In genomic region chr3:128313181-128313725, GRCh38 we compare ENCODE assay signal across 29 cellular contexts.
DNase-seq lines count a peak whose midpoint lies in the region; ATAC-seq, FAIRE-seq and TF ChIP-seq lines count a peak whose summit lies in the region.
"Had no signal": no experiment of that assay in that cellular context is flagged by ENCODE, and none has a peak within 500 bp of the region (broad histone marks: within the 10 kb centered on the region; RNA-seq: fewer than 3 reads in every experiment).

No MANE protein-coding gene starts in this region.

- no peak overlapping the region for H3K4me3 Mint-ChIP-seq in activated CD8-positive, alpha-beta T cell treated with anti-CD3 and anti-CD28 coated beads, Interleukin-2, amount 10 ng/mL, durations not matched to agents 7 days and 5 days
- no peak overlapping the region for H3K4me3 Mint-ChIP-seq in activated CD8-positive, alpha-beta T cell treated with anti-CD3 and anti-CD28 coated beads for 36 hours
- H3K4me3 Mint-ChIP-seq: activated CD4-positive, alpha-beta T cell treated with anti-CD3 and anti-CD28 coated beads, Interleukin-2, amount 10 ng/mL, durations not matched to agents 24 days and 14 days; activated naive CD8-positive, alpha-beta T cell treated with anti-CD3 and anti-CD28 coated beads, Interleukin-2, amount 10 ng/mL, durations not matched to agents 7 days and 5 days; immature natural killer cell; naive B cell; stimulated activated naive B cell treated with anti-CD40 and anti-IgM and Interleukin-4, amounts not matched to agents 10 μg/mL and 1 μg/mL and 100 μg/mL, for 72 hours; WTC11 had no signal

- H3K27ac Mint-ChIP-seq in activated CD8-positive, alpha-beta T cell treated with anti-CD3 and anti-CD28 coated beads, Interleukin-2, amount 10 ng/mL, durations not matched to agents 7 days and 5 days = peak overlapping the region; percentile 36
- H3K27ac Mint-ChIP-seq in activated CD8-positive, alpha-beta T cell treated with anti-CD3 and anti-CD28 coated beads for 36 hours = no peak overlapping the region
- H3K27ac Mint-ChIP-seq: activated CD4-positive, alpha-beta T cell treated with anti-CD3 and anti-CD28 coated beads, Interleukin-2, amount 10 ng/mL, durations not matched to agents 24 days and 14 days; activated naive CD8-positive, alpha-beta T cell treated with anti-CD3 and anti-CD28 coated beads, Interleukin-2, amount 10 ng/mL, durations not matched to agents 7 days and 5 days; naive B cell; stimulated activated naive B cell treated with anti-CD40 and anti-IgM and Interleukin-4, amounts not matched to agents 10 μg/mL and 1 μg/mL and 100 μg/mL, for 72 hours; WTC11 had no signal

- H3K27ac ChIP-seq in KOPT-K1 (ENCODE audit: low read depth, low read length, poor library complexity, severe bottlenecking) (peak overlapping the region; percentile 90), kidney (ENCODE audit: low read depth in 2 of 2, low read length in 2 of 2) (no peak overlapping the region)
- H3K27ac ChIP-seq: C4-2B, GM23248, SJSA1, skin epidermis, upper lobe of right lung had no signal

- DNase-seq in activated CD8-positive, alpha-beta T cell treated with anti-CD3 and anti-CD28 coated beads, Interleukin-2, amount 10 ng/mL, durations not matched to agents 7 days and 5 days = peak; percentile 12
- DNase-seq in activated CD8-positive, alpha-beta T cell treated with anti-CD3 and anti-CD28 coated beads for 36 hours = no peak
- DNase-seq in left lobe of liver (ENCODE audit: low spot score) = peak; percentile 37
- peak; percentile 24 for DNase-seq in pons (ENCODE audit: low spot score)
- no peak for DNase-seq in kidney
- DNase-seq in effector CD4-positive, alpha-beta T cell = no peak
- DNase-seq: 8988T; activated CD4-positive, alpha-beta T cell treated with anti-CD3 and anti-CD28 coated beads, Interleukin-2, amount 10 ng/mL, durations not matched to agents 24 days and 14 days; activated gamma-delta T cell; activated naive CD8-positive, alpha-beta T cell treated with anti-CD3 and anti-CD28 coated beads, Interleukin-2, amount 10 ng/mL, durations not matched to agents 7 days and 5 days; aorta; DMS79; effector memory CD4-positive, alpha-beta T cell; GDM1; GM23248; immature natural killer cell; naive B cell; NCI-H1048; NCI-H187; NCI-H82; nucleus accumbens; stimulated activated naive B cell treated with anti-CD40 and anti-IgM and Interleukin-4, amounts not matched to agents 10 μg/mL and 1 μg/mL and 100 μg/mL, for 72 hours; upper lobe of right lung had no signal

- H3K36me3 ChIP-seq in KOPT-K1 (ENCODE audit: insufficient read depth, low read length) (peaks cover 18% of the 10 kb centered on the region; the same call in 1 of the 2 replicates), kidney (ENCODE audit: control insufficient read depth in 1 of 2, insufficient read depth in 2 of 2, low read length in 2 of 2) (no peaks in the 10 kb centered on the region)
- H3K36me3 ChIP-seq: SJSA1, upper lobe of right lung had no signal

- no peak overlapping the region for H3K9ac ChIP-seq in kidney (ENCODE audit: low read length in 2 of 2)
- H3K9ac ChIP-seq: GM23248 had no signal

- intact Hi-C loops in activated CD8-positive, alpha-beta T cell treated with anti-CD3 and anti-CD28 coated beads for 36 hours (cut with micrococcal nuclease) = no loop called here
- intact Hi-C loops in kidney (cut with DNase I) = no loop called here

- peaks cover 2% of the 10 kb centered on the region for H3K36me3 Mint-ChIP-seq in activated CD8-positive, alpha-beta T cell treated with anti-CD3 and anti-CD28 coated beads, Interleukin-2, amount 10 ng/mL, durations not matched to agents 7 days and 5 days (ENCODE audit: low read depth)
- peaks cover 14% of the 10 kb centered on the region for H3K36me3 Mint-ChIP-seq in activated CD8-positive, alpha-beta T cell treated with anti-CD3 and anti-CD28 coated beads for 36 hours (ENCODE audit: low read depth)
- H3K36me3 Mint-ChIP-seq: WTC11 had no signal

- no peak for ATAC-seq in activated CD8-positive, alpha-beta T cell treated with anti-CD3 and anti-CD28 coated beads, Interleukin-2, amount 10 ng/mL, durations not matched to agents 7 days and 5 days
- ATAC-seq in activated CD8-positive, alpha-beta T cell treated with anti-CD3 and anti-CD28 coated beads for 36 hours = no peak
- no peak for ATAC-seq in left lobe of liver
- no peak for ATAC-seq in HG02852 (IDR thresholded peaks at IDR 0.05; ENCODE audit: unreplicated experiment)
- ATAC-seq: stimulated activated naive B cell treated with anti-CD40 and anti-IgM and Interleukin-4, amounts not matched to agents 10 μg/mL and 1 μg/mL and 100 μg/mL, for 72 hours; upper lobe of right lung; WTC11 had no signal

- TF ChIP-seq CTCF in activated CD8-positive, alpha-beta T cell treated with anti-CD3 and anti-CD28 coated beads for 36 hours (IDR thresholded peaks at IDR 0.05) = no peak
- TF ChIP-seq CTCF in kidney (IDR thresholded peaks at IDR 0.05; ENCODE audit: borderline replicate concordance, extremely low read depth, insufficient read depth) = no peak

- CTCF ChIA-PET in activated CD8-positive, alpha-beta T cell treated with anti-CD3 and anti-CD28 coated beads, Interleukin-2, amount 10 ng/mL, durations not matched to agents 7 days and 5 days (lab: Charles Lee) = interaction anchor here (1.1 kb wide), 1 partner anchor 9 kb away, joined by 5 read pairs; no protein-coding TSS in a partner anchor
- CTCF ChIA-PET in activated CD8-positive, alpha-beta T cell treated with anti-CD3 and anti-CD28 coated beads for 36 hours (lab: Charles Lee) = no interaction called here

- peaks cover 18% of the 10 kb centered on the region for H3K4me1 Mint-ChIP-seq in activated CD8-positive, alpha-beta T cell treated with anti-CD3 and anti-CD28 coated beads, Interleukin-2, amount 10 ng/mL, durations not matched to agents 7 days and 5 days (ENCODE audit: low read depth)
- H3K4me1 Mint-ChIP-seq in activated CD8-positive, alpha-beta T cell treated with anti-CD3 and anti-CD28 coated beads for 36 hours (ENCODE audit: low read depth) = peaks cover 47% of the 10 kb centered on the region
- H3K4me1 Mint-ChIP-seq: WTC11 had no signal

- POLR2A ChIA-PET in activated CD8-positive, alpha-beta T cell treated with anti-CD3 and anti-CD28 coated beads, Interleukin-2, amount 10 ng/mL, durations not matched to agents 7 days and 5 days (lab: Charles Lee) = no interaction called here
- POLR2A ChIA-PET in activated CD8-positive, alpha-beta T cell treated with anti-CD3 and anti-CD28 coated beads for 36 hours (lab: Charles Lee) = no interaction called here

- no peaks in the 10 kb centered on the region for H3K4me1 ChIP-seq in kidney (ENCODE audit: control insufficient read depth in 1 of 2, insufficient read depth in 1 of 2, low read depth in 1 of 2, low read length in 2 of 2)
- H3K4me1 ChIP-seq: SJSA1, upper lobe of right lung had no signal

- no peaks in the 10 kb centered on the region for H3K27me3 Mint-ChIP-seq in activated CD8-positive, alpha-beta T cell treated with anti-CD3 and anti-CD28 coated beads, Interleukin-2, amount 10 ng/mL, durations not matched to agents 7 days and 5 days (ENCODE audit: low read depth)
- no peaks in the 10 kb centered on the region for H3K27me3 Mint-ChIP-seq in activated CD8-positive, alpha-beta T cell treated with anti-CD3 and anti-CD28 coated beads for 36 hours
- H3K27me3 Mint-ChIP-seq: activated CD4-positive, alpha-beta T cell treated with anti-CD3 and anti-CD28 coated beads, Interleukin-2, amount 10 ng/mL, durations not matched to agents 24 days and 14 days; activated naive CD8-positive, alpha-beta T cell treated with anti-CD3 and anti-CD28 coated beads, Interleukin-2, amount 10 ng/mL, durations not matched to agents 7 days and 5 days; naive B cell; stimulated activated naive B cell treated with anti-CD40 and anti-IgM and Interleukin-4, amounts not matched to agents 10 μg/mL and 1 μg/mL and 100 μg/mL, for 72 hours had no signal

- no peak for FAIRE-seq in kidney (lab: Jason Lieb, UNC)

- H3K4me3 ChIP-seq in kidney (ENCODE audit: low read length in 2 of 2) = no peak overlapping the region
- H3K4me3 ChIP-seq: GM23248, SJSA1, skin epidermis, upper lobe of right lung had no signal

- no peaks in the 10 kb centered on the region for H3K9me3 ChIP-seq in KOPT-K1 (ENCODE audit: insufficient read depth, low read length, poor library complexity, severe bottlenecking)
- no peaks in the 10 kb centered on the region for H3K9me3 ChIP-seq in kidney (ENCODE audit: control insufficient read depth in 1 of 2, low read length in 2 of 2)
- H3K9me3 ChIP-seq: SJSA1, upper lobe of right lung had no signal

- H3K9me3 Mint-ChIP-seq in activated CD8-positive, alpha-beta T cell treated with anti-CD3 and anti-CD28 coated beads, Interleukin-2, amount 10 ng/mL, durations not matched to agents 7 days and 5 days (ENCODE audit: insufficient read depth) = no peaks in the 10 kb centered on the region
- H3K9me3 Mint-ChIP-seq in activated CD8-positive, alpha-beta T cell treated with anti-CD3 and anti-CD28 coated beads for 36 hours = no peaks in the 10 kb centered on the region
- H3K9me3 Mint-ChIP-seq: activated CD4-positive, alpha-beta T cell treated with anti-CD3 and anti-CD28 coated beads, Interleukin-2, amount 10 ng/mL, durations not matched to agents 24 days and 14 days; activated naive CD8-positive, alpha-beta T cell treated with anti-CD3 and anti-CD28 coated beads, Interleukin-2, amount 10 ng/mL, durations not matched to agents 7 days and 5 days; immature natural killer cell; naive B cell; stimulated activated naive B cell treated with anti-CD40 and anti-IgM and Interleukin-4, amounts not matched to agents 10 μg/mL and 1 μg/mL and 100 μg/mL, for 72 hours; WTC11 had no signal

Comparison
In these comparisons a context has a peak if more than half of its experiments do, and no peak if none do; other contexts are left out.
1. DNase-seq: peak in activated CD8-positive, alpha-beta T cell treated with anti-CD3 and anti-CD28 coated beads, Interleukin-2, amount 10 ng/mL, durations not matched to agents 7 days and 5 days (single experiment), left lobe of liver (single experiment) and pons (single experiment); none in activated CD8-positive, alpha-beta T cell treated with anti-CD3 and anti-CD28 coated beads for 36 hours (single experiment), kidney (single experiment) and effector CD4-positive, alpha-beta T cell (single experiment).